In the genomic region with DNA sequence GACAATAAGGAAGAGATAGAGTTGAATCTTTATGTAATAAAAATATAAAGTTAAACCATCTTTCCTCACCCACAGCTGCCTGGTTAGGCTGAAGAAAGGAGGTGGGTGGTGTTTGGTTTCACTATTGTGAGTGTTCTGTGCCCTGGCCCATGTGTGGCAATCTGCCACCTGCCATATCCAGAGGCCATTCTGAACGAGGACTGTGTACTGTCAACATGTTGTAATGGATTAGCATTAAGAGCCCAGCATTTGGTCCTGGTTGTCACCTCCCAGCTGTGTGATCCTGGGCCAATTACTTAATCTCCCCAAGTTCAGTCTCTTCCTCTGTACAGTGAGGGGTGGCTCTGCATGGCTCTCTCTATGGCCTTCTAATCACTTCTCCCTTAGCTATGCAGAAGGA, we compare ENCODE assay signal across 12 cellular contexts.
DNase-seq lines count a peak whose midpoint lies in the region; ATAC-seq and TF ChIP-seq lines count a peak whose summit lies in the region.
"Had no signal": no experiment of that assay in that cellular context is flagged by ENCODE, and none has a peak within 500 bp of the region (broad histone marks: within the 10 kb centered on the region; RNA-seq: fewer than 3 reads in every experiment).

No MANE protein-coding gene starts in this region.

- H3K4me1 Mint-ChIP-seq in activated naive CD8-positive, alpha-beta T cell treated with anti-CD3 and anti-CD28 coated beads, Interleukin-2, amount 50 U/mL, for 24 hours: no peaks in the 10 kb centered on the region
- H3K4me1 Mint-ChIP-seq in immature natural killer cell (no peaks in the 10 kb centered on the region), nephron progenitor cell (peaks cover 38% of the 10 kb centered on the region)
- H3K4me1 Mint-ChIP-seq: activated CD8-positive, alpha-beta memory T cell treated with anti-CD3 and anti-CD28 coated beads, Interleukin-2, amount 10 ng/mL, durations not matched to agents 7 days and 5 days had no signal

- H3K36me3 Mint-ChIP-seq in activated naive CD8-positive, alpha-beta T cell treated with anti-CD3 and anti-CD28 coated beads, Interleukin-2, amount 50 U/mL, for 24 hours (ENCODE audit: low read depth): no peaks in the 10 kb centered on the region
- no peaks in the 10 kb centered on the region for H3K36me3 Mint-ChIP-seq in immature natural killer cell
- H3K36me3 Mint-ChIP-seq in nephron progenitor cell (ENCODE audit: low read depth): peaks cover 17% of the 10 kb centered on the region
- H3K36me3 Mint-ChIP-seq: activated CD8-positive, alpha-beta memory T cell treated with anti-CD3 and anti-CD28 coated beads, Interleukin-2, amount 10 ng/mL, durations not matched to agents 7 days and 5 days; activated naive CD8-positive, alpha-beta T cell had no signal

- H3K4me3 Mint-ChIP-seq in activated naive CD8-positive, alpha-beta T cell treated with anti-CD3 and anti-CD28 coated beads, Interleukin-2, amount 50 U/mL, for 24 hours: no peak overlapping the region
- H3K4me3 Mint-ChIP-seq in immature natural killer cell: no peak overlapping the region
- no peak overlapping the region for H3K4me3 Mint-ChIP-seq in nephron progenitor cell
- H3K4me3 Mint-ChIP-seq: activated CD8-positive, alpha-beta memory T cell treated with anti-CD3 and anti-CD28 coated beads, Interleukin-2, amount 10 ng/mL, durations not matched to agents 7 days and 5 days; activated naive CD8-positive, alpha-beta T cell had no signal

- no peak for TF ChIP-seq CTCF in nephron progenitor cell (IDR thresholded peaks at IDR 0.05)

- H3K27ac Mint-ChIP-seq in activated naive CD8-positive, alpha-beta T cell treated with anti-CD3 and anti-CD28 coated beads, Interleukin-2, amount 50 U/mL, for 24 hours: no peak overlapping the region
- H3K27ac Mint-ChIP-seq in immature natural killer cell (no peak overlapping the region), nephron progenitor cell (no peak overlapping the region)
- H3K27ac Mint-ChIP-seq: activated CD8-positive, alpha-beta memory T cell treated with anti-CD3 and anti-CD28 coated beads, Interleukin-2, amount 10 ng/mL, durations not matched to agents 7 days and 5 days; activated naive CD8-positive, alpha-beta T cell had no signal

- DNase-seq in COLO668 (lab: John Stamatoyannopoulos, UW; ENCODE audit: unreplicated experiment): peak; percentile 76
- peak; percentile 17 for DNase-seq in NCI-H1105 (lab: John Stamatoyannopoulos, UW)
- peak; percentile 17 to 21 for DNase-seq in SHP77 (lab: John Stamatoyannopoulos, UW)
- peak; percentile 63 for DNase-seq in myocyte (ENCODE audit: low read depth)
- DNase-seq in activated T-cell treated with anti-CD3 and anti-CD28 coated beads, Interleukin-2, amount 50 U/mL, for 1 hour: no peak
- no peak for DNase-seq in activated naive CD8-positive, alpha-beta T cell treated with anti-CD3 and anti-CD28 coated beads, Interleukin-2, amount 50 U/mL, for 24 hours
- DNase-seq in immature natural killer cell: no peak
- DNase-seq in nephron progenitor cell: no peak
- DNase-seq: activated CD8-positive, alpha-beta memory T cell treated with anti-CD3 and anti-CD28 coated beads, Interleukin-2, amount 10 ng/mL, durations not matched to agents 7 days and 5 days; hypothalamus; NCI-H526 had no signal

- H3K27me3 Mint-ChIP-seq in activated naive CD8-positive, alpha-beta T cell treated with anti-CD3 and anti-CD28 coated beads, Interleukin-2, amount 50 U/mL, for 24 hours: peaks cover 13% of the 10 kb centered on the region
- H3K27me3 Mint-ChIP-seq in immature natural killer cell (ENCODE audit: low read depth in 3 of 3) (peaks cover 0 to 11% (median 1%) of the 10 kb centered on the region in 3 donors), nephron progenitor cell (ENCODE audit: low read depth, poor library complexity) (peaks cover 3% of the 10 kb centered on the region)

- ATAC-seq in activated naive CD8-positive, alpha-beta T cell treated with anti-CD3 and anti-CD28 coated beads, Interleukin-2, amount 50 U/mL, for 24 hours: no peak
- ATAC-seq: activated CD8-positive, alpha-beta memory T cell treated with anti-CD3 and anti-CD28 coated beads, Interleukin-2, amount 10 ng/mL, durations not matched to agents 7 days and 5 days had no signal

- H3K9me3 Mint-ChIP-seq in activated naive CD8-positive, alpha-beta T cell treated with anti-CD3 and anti-CD28 coated beads, Interleukin-2, amount 50 U/mL, for 24 hours: peaks cover 13% of the 10 kb centered on the region
- peaks cover 0 to 3% (median 0%) of the 10 kb centered on the region in 6 donors for H3K9me3 Mint-ChIP-seq in immature natural killer cell
- peaks cover 34% of the 10 kb centered on the region for H3K9me3 Mint-ChIP-seq in nephron progenitor cell

Comparison
In these comparisons a context has a peak if more than half of its experiments do, and no peak if none do; other contexts are left out.
1. DNase-seq: peak in COLO668 (single experiment), NCI-H1105 (single experiment), SHP77 (2 of 2) and myocyte (single experiment); none in activated T-cell treated with anti-CD3 and anti-CD28 coated beads, Interleukin-2, amount 50 U/mL, for 1 hour (single experiment), activated naive CD8-positive, alpha-beta T cell treated with anti-CD3 and anti-CD28 coated beads, Interleukin-2, amount 50 U/mL, for 24 hours (single experiment), immature natural killer cell (0 of 3) and nephron progenitor cell (single experiment).